In the genomic region with DNA sequence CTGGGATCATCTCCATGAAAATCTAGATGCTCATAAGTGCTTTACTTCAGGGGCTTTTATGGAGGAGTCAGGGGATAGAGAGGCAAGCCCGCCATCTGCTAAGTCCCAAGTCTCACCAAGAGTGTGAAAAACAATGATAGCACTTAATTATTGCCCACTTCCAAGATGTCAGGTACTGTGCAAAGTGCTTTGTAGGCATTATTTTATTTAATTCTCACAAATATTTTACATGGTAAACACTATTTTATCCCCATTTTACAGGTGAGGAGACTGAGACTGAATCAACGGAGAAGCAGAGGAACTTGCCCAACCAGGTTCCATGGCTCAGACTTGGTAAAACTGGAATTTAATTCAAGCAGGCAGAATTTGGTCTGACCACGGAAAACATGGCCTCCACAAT, we compare ENCODE assay signal across 29 cellular contexts.
"Had no signal": no experiment of that assay in that cellular context is flagged by ENCODE, and none has a peak within 500 bp of the region (broad histone marks: within the 10 kb centered on the region; RNA-seq: fewer than 3 reads in every experiment).

No MANE protein-coding gene starts in this region.

- H3K4me1 ChIP-seq: body of pancreas had no signal

- H3K36me3 ChIP-seq: adrenal gland, gastrocnemius medialis, heart left ventricle had no signal

- H3K4me3 ChIP-seq: adrenal gland, body of pancreas, gastrocnemius medialis, heart left ventricle had no signal

- ATAC-seq: activated CD4-positive, alpha-beta T cell treated with anti-CD3 and anti-CD28 coated beads for 36 hours; activated CD8-positive, alpha-beta memory T cell treated with anti-CD3 and anti-CD28 coated beads, Interleukin-2, amount 10 ng/mL, durations not matched to agents 7 days and 5 days; activated CD8-positive, alpha-beta T cell treated with anti-CD3 and anti-CD28 coated beads, Interleukin-2, amount 10 ng/mL, durations not matched to agents 7 days and 5 days; activated naive CD8-positive, alpha-beta T cell treated with anti-CD3 and anti-CD28 coated beads, Interleukin-2, amount 50 U/mL, for 24 hours; body of pancreas; esophagus mucosa; gastrocnemius medialis; heart left ventricle; T-helper 17 cell had no signal

- H3K9me3 ChIP-seq: adrenal gland, body of pancreas, gastrocnemius medialis, heart left ventricle had no signal

- H3K27ac ChIP-seq: adrenal gland, body of pancreas, gastrocnemius medialis, heart left ventricle had no signal

- H3K27me3 ChIP-seq: adrenal gland, body of pancreas, gastrocnemius medialis had no signal

- DNase-seq: activated CD4-positive, alpha-beta memory T cell treated with anti-CD3 and anti-CD28 coated beads for 36 hours; activated CD4-positive, alpha-beta T cell treated with anti-CD3 and anti-CD28 coated beads for 36 hours; activated CD4-positive, alpha-beta T cell treated with anti-CD3 and anti-CD28 coated beads, Interleukin-2, amount 10 ng/mL, durations not matched to agents 24 days and 14 days; activated CD4-positive, CD25-positive, alpha-beta regulatory T cell; activated CD4-positive, CD25-positive, alpha-beta regulatory T cell treated with anti-CD3 and anti-CD28 coated beads, Interleukin-2, amount 50 U/mL, for 72 hours; activated CD8-positive, alpha-beta memory T cell treated with anti-CD3 and anti-CD28 coated beads, Interleukin-2, amount 10 ng/mL, durations not matched to agents 7 days and 5 days; activated CD8-positive, alpha-beta memory T cell treated with anti-CD3 and anti-CD28 coated beads, Interleukin-2, amount 50 U/mL, for 4 hours; activated CD8-positive, alpha-beta T cell treated with anti-CD3 and anti-CD28 coated beads, Interleukin-2, amount 10 ng/mL, durations not matched to agents 7 days and 5 days; activated effector memory CD4-positive, alpha-beta T cell treated with anti-CD3 and anti-CD28 coated beads, Interleukin-2, amount 50 U/mL, for 16 hours; activated naive CD4-positive, alpha-beta T cell treated with anti-CD3 and anti-CD28 coated beads for 36 hours; activated naive CD8-positive, alpha-beta T cell treated with anti-CD3 and anti-CD28 coated beads for 36 hours; activated naive CD8-positive, alpha-beta T cell treated with anti-CD3 and anti-CD28 coated beads, Interleukin-2, amount 50 U/mL, for 24 hours; activated T-cell treated with anti-CD3 and anti-CD28 coated beads, Interleukin-2, amount 50 U/mL, for 1 hour; activated T-cell treated with anti-CD3 and anti-CD28 coated beads, Interleukin-2, amount 50 U/mL, for 48 hours; adrenal gland; amygdala; aorta; body of pancreas; caudate nucleus; cortex of kidney; dermis blood vessel endothelial cell; effector CD4-positive, alpha-beta T cell; foreskin fibroblast; gastrocnemius medialis; glutamatergic neuron; heart left ventricle; T-helper 17 cell; T1000 had no signal
